ENCODE assay signal across 8 cellular contexts in the genomic region with DNA sequence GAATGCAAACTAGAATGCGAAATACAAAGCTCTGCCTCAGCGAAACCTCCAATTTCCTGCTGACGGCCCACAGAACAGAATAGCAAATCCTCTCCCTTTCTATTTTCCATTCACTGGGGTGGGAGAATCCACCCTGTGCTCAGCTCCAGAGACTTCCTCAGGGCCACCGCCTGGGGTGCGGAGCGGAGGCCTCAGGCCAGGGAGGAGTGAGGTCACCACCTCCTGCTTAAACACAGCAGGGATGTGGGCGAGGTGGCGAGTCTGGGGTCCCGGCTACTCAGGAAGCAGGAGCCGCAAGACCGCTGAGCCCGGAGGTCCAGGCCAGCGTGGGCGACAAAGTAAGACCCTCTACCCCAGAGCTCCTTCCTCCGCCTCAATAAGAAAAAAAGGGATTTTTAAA. TPM values are rescaled to one million over a fixed set of nuclear protein-coding genes. Genes with fewer than 3 reads are reported as not detected.
DNase-seq lines count a peak whose midpoint lies in the region; ATAC-seq and TF ChIP-seq lines count a peak whose summit lies in the region.

No MANE protein-coding gene starts in this region.

- TF ChIP-seq CTCF in PC-3 (conservative IDR thresholded peaks at IDR 0.05; ENCODE audit: low read depth, low read length) = no peak

- no peaks in the 10 kb centered on the region for H3K27me3 ChIP-seq in BLaER1 treated with 17β-estradiol and CSF1 and Interleukin-3, amounts not matched to agents 10 nM and 100 nM
- H3K27me3 ChIP-seq in PC-3 (ENCODE audit: low read length) (no peaks in the 10 kb centered on the region), neuron (ENCODE audit: insufficient read depth, low read length) (no peaks in the 10 kb centered on the region)

- H3K27ac ChIP-seq in BLaER1 treated with 17β-estradiol and CSF1 and Interleukin-3, amounts not matched to agents 10 nM and 100 nM = peak overlapping the region in 9 of 11 experiments; percentile 15 to 97 (median 91); a peak in 14 of 22 replicates
- H3K27ac ChIP-seq in PC-3 (ENCODE audit: low read length) = no peak overlapping the region
- peak overlapping the region; percentile 32 for H3K27ac ChIP-seq in epithelial cell of prostate

- H3K9ac ChIP-seq in BLaER1 treated with 17β-estradiol and CSF1 and Interleukin-3, amounts not matched to agents 10 nM and 100 nM = peak overlapping the region in 7 of 11 experiments; percentile 12 to 95 (median 91); a peak in 6 of 22 replicates
- H3K9ac ChIP-seq in PC-3 (ENCODE audit: low read length) = no peak overlapping the region

- BruUV-seq in PC-3 (replicated peaks; lab: Mats Ljungman, UMichigan) = TSS peak; percentile 67

- no peak for ATAC-seq in PC-3

- H3K4me1 ChIP-seq in BLaER1 treated with 17β-estradiol and CSF1 and Interleukin-3, amounts not matched to agents 10 nM and 100 nM = peaks cover 16 to 27% (median 21%) of the 10 kb centered on the region in 10 experiments; a peak in 19 of 20 replicates
- H3K4me1 ChIP-seq in PC-3 (ENCODE audit: insufficient read depth, low read length) (no peaks in the 10 kb centered on the region), neuron (ENCODE audit: insufficient read depth, low read length) (peaks cover 6% of the 10 kb centered on the region)

- intact Hi-C loops in PC-3 (cut with micrococcal nuclease) = no loop called here

- DNase-seq in PC-3 = no peak
- no peak for DNase-seq in epithelial cell of prostate (ENCODE audit: low read depth, low spot score)
- no peak for DNase-seq in COLO668 (lab: John Stamatoyannopoulos, UW; ENCODE audit: unreplicated experiment)
- no peak for DNase-seq in activated gamma-delta T cell treated with Interleukin-2 at 50 U/mL for 16 hours
- no peak for DNase-seq in ureter (ENCODE audit: low spot score)
- DNase-seq in G401 (ENCODE audit: low spot score) = no peak

- POLR2A ChIA-PET in PC-3 (lab: Charles Lee; ENCODE audit: unreplicated experiment) = no interaction called here

- CTCF ChIA-PET in PC-3 (lab: Charles Lee) = no interaction called here

- in situ Hi-C loops in G401 (cut with HindIII; ENCODE audit: low sequenced_read_pairs) = no loop called here

- H3K4me2 ChIP-seq in BLaER1 treated with 17β-estradiol and CSF1 and Interleukin-3, amounts not matched to agents 10 nM and 100 nM = peak overlapping the region; percentile 52 to 95 (median 63); a peak in 21 of 22 replicates
- H3K4me2 ChIP-seq in PC-3 (ENCODE audit: low read length) = peak overlapping the region; percentile 94

- peaks cover 35% of the 10 kb centered on the region for H3K79me2 ChIP-seq in PC-3 (ENCODE audit: low read length)

- H3K36me3 ChIP-seq in BLaER1 treated with 17β-estradiol and CSF1 and Interleukin-3, amounts not matched to agents 10 nM and 100 nM = peaks cover 24 to 27% (median 25%) of the 10 kb centered on the region in 11 experiments
- H3K36me3 ChIP-seq in PC-3 (ENCODE audit: low read depth, low read length) (peaks cover 5% of the 10 kb centered on the region; the same call in 1 of the 2 replicates), neuron (ENCODE audit: insufficient read depth, low read length) (peaks cover 16% of the 10 kb centered on the region)

- no peaks in the 10 kb centered on the region for H3K9me2 ChIP-seq in PC-3 (replicated peaks; ENCODE audit: low read length)

- peaks cover 0 to 21% (median 0%) of the 10 kb centered on the region in 11 experiments; a peak in 6 of 22 replicates for H4K20me1 ChIP-seq in BLaER1 treated with 17β-estradiol and CSF1 and Interleukin-3, amounts not matched to agents 10 nM and 100 nM
- no peaks in the 10 kb centered on the region for H4K20me1 ChIP-seq in PC-3 (ENCODE audit: low read length)

- H3K4me3 ChIP-seq in BLaER1 treated with 17β-estradiol and CSF1 and Interleukin-3, amounts not matched to agents 10 nM and 100 nM = peak overlapping the region in 8 of 10 experiments; percentile 72 to 87 (median 82); a peak in 12 of 20 replicates
- 0 out of 2 replicates have a peak overlapping the region, but pooled peaks have one; percentile 87 for H3K4me3 ChIP-seq in PC-3 (ENCODE audit: low read length)
- H3K4me3 ChIP-seq in neuron (ENCODE audit: low read length) = peak overlapping the region; percentile 89

- no peaks in the 10 kb centered on the region for H3F3A ChIP-seq in PC-3 (ENCODE audit: low read length, unreplicated experiment)

- H3K9me3 ChIP-seq in BLaER1 treated with 17β-estradiol and CSF1 and Interleukin-3, amounts not matched to agents 10 nM and 100 nM (replicated peaks in 1 of 11) = 0 out of 22 replicates have a peak, but pooled peaks cover 0 to 11% (median 0%) of the 10 kb centered on the region in 11 experiments
- no peaks in the 10 kb centered on the region for H3K9me3 ChIP-seq in PC-3 (ENCODE audit: low read length)
- no peaks in the 10 kb centered on the region for H3K9me3 ChIP-seq in neuron (ENCODE audit: low read length)

- H2AFZ ChIP-seq in PC-3 (ENCODE audit: low read length) (peak overlapping the region; percentile 82), neuron (ENCODE audit: low read depth, low read length) (peak overlapping the region; percentile 56)

RNA-seq across cellular contexts. Expression of a gene that starts 0.7 kb away (rescaled TPM):
- 7.7 and 10.6 TPM in 2 replicates for total RNA-seq in PC-3 (2014; rRNA removed)
- total RNA-seq in ureter = 51.1 TPM
- not detected in 2 replicates for total RNA-seq in G401 (2014; rRNA removed; shearing (Covaris generic))

RNA-seq across cellular contexts. Expression of a gene that starts 25.1 kb away (rescaled TPM):
- total RNA-seq in PC-3 (2014; rRNA removed) (5.2 and 5.4 TPM in 2 replicates), ureter (52.4 TPM)
- total RNA-seq in G401 (2014; rRNA removed; shearing (Covaris generic)) = 1.2 and 1.8 TPM in 2 replicates

RNA-seq across cellular contexts. Expression of a gene that starts 40.7 kb away (rescaled TPM):
- total RNA-seq in PC-3 (2014; rRNA removed) (18.7 and 21.5 TPM in 2 replicates), ureter (37.2 TPM)
- 4.1 and 4.6 TPM in 2 replicates for total RNA-seq in G401 (2014; rRNA removed; shearing (Covaris generic))
